ENCODE assay signal across 19 cellular contexts in genomic region chr6:156902782-156903181, GRCh38.
"Had no signal": no experiment of that assay in that cellular context is flagged by ENCODE, and none has a peak within 500 bp of the region (broad histone marks: within the 10 kb centered on the region; RNA-seq: fewer than 3 reads in every experiment).

No MANE protein-coding gene starts in this region.

- H3K9me3 ChIP-seq: MG63, SJSA1 had no signal

- H3K4me1 ChIP-seq: SJSA1 had no signal

- H3K27ac ChIP-seq: SJSA1 had no signal

- H3K4me3 ChIP-seq: MG63, SJSA1, SK-N-MC had no signal

- H3K27me3 ChIP-seq: MG63, SJSA1 had no signal

- DNase-seq: KBM-7, MG63, NCI-H1092, NCI-H1105 treated with DMSO at 0.1 percent for 48 hours, NCI-H1417 treated with DMSO at 0.1 percent for 48 hours, NCI-H146, NCI-H1694 treated with DMSO at 0.1 percent for 48 hours, NCI-H1930, NCI-H2081, NCI-H2107, NCI-H2227 treated with DMSO at 0.1 percent for 48 hours, NCI-H524, NCI-H69, NCI-H774, Right ventricle myocardium superior, RPMI8226, SIG-M5 had no signal
